Comparison of ENCODE assay signal across 1 cellular context in genomic region chr2:54955674-54956391, GRCh38.
TF ChIP-seq lines count a peak whose summit lies in the region.

No MANE protein-coding gene starts in this region.

TF ChIP-seq in K562, 482 proteins besides CTCF, POLR2A, EP300 and RAD21 (continued from another document and continues in another):
- TF ChIP-seq PRDM10 (IDR thresholded peaks at IDR 0.05; ENCODE audit: partially characterized antibody) (peak; percentile 30), GTF2F1 (IDR thresholded peaks at IDR 0.05; ENCODE audit: low read depth, low read length) (0 out of 2 replicates have a peak, but pooled peaks have one; percentile 59), FOXA3 (CRISPR knock-in tag; conservative IDR thresholded peaks at IDR 0.05 in 1 of 2, IDR thresholded peaks at IDR 0.05 in 1 of 2) (peak; percentile 75 to 94), ZNF511 (CRISPR knock-in tag; IDR thresholded peaks at IDR 0.05) (no peak), CBFA2T3 (IDR thresholded peaks at IDR 0.05) (peak; percentile 77), PTRF (tag; IDR thresholded peaks at IDR 0.05) (no peak), ZNF398 (CRISPR knock-in tag; IDR thresholded peaks at IDR 0.05) (no peak), ATF3 (IDR thresholded peaks at IDR 0.05) (peak; percentile 9; the same call in 1 of the 2 replicates), ATF3 (CRISPR knock-in tag; conservative IDR thresholded peaks at IDR 0.05) (no peak), ZBTB40 (IDR thresholded peaks at IDR 0.05) (peak; percentile 60; the same call in 1 of the 2 replicates), ZBTB40 (CRISPR knock-in tag; IDR thresholded peaks at IDR 0.05) (no peak), TFAP4 (CRISPR knock-in tag; IDR thresholded peaks at IDR 0.05; ENCODE audit: borderline replicate concordance) (peak; percentile 0; the same call in 1 of the 2 replicates), ZNF212 (CRISPR knock-in tag; IDR thresholded peaks at IDR 0.05) (no peak), EP400 (IDR thresholded peaks at IDR 0.05) (peak; percentile 54; the same call in 1 of the 2 replicates), TEAD4 (IDR thresholded peaks at IDR 0.05; ENCODE audit: low read length) (peak; percentile 40), TEAD4 (CRISPR knock-in tag; IDR thresholded peaks at IDR 0.05; ENCODE audit: borderline replicate concordance) (no peak), ARHGAP35 (IDR thresholded peaks at IDR 0.05; ENCODE audit: partially characterized antibody) (no peak), SIN3B (IDR thresholded peaks at IDR 0.05; ENCODE audit: low read depth) (no peak), ZNF589 (CRISPR knock-in tag; IDR thresholded peaks at IDR 0.05; ENCODE audit: low read depth) (no peak), SP1 (CRISPR knock-in tag; IDR thresholded peaks at IDR 0.05) (peak; percentile 15; the same call in 1 of the 2 replicates), ZBTB7A (IDR thresholded peaks at IDR 0.05; ENCODE audit: borderline replicate concordance, control insufficient read depth, low read depth, low read length) (no peak), GABPB1 (CRISPR knock-in tag; IDR thresholded peaks at IDR 0.05) (no peak), TEAD2 (tag; IDR thresholded peaks at IDR 0.05) (0 out of 2 replicates have a peak, but pooled peaks have one; percentile 6), KDM5B (IDR thresholded peaks at IDR 0.05; ENCODE audit: insufficient replicate concordance, low read depth, low read length) (peak; percentile 56), ZBTB33 (CRISPR knock-in tag; IDR thresholded peaks at IDR 0.05) (no peak), SMARCA4 (IDR thresholded peaks at IDR 0.05) (peak; percentile 69), TAF9B (IDR thresholded peaks at IDR 0.05; ENCODE audit: partially characterized antibody) (peak; percentile 66), MTA2 (IDR thresholded peaks at IDR 0.05; ENCODE audit: low read depth) (0 out of 2 replicates have a peak, but pooled peaks have one; percentile 23), MBD2 (IDR thresholded peaks at IDR 0.05; ENCODE audit: borderline replicate concordance, low read depth) (no peak), SNIP1 (IDR thresholded peaks at IDR 0.05; ENCODE audit: low read depth) (no peak), ZSCAN32 (CRISPR knock-in tag; IDR thresholded peaks at IDR 0.05) (no peak), UBTF (IDR thresholded peaks at IDR 0.05; ENCODE audit: borderline replicate concordance in 1 of 2, low read depth in 2 of 2, low read length in 2 of 2) (peak in 1 of 2 experiments; percentile 55; a peak in 1 of 4 replicates), ZNF384 (IDR thresholded peaks at IDR 0.05; ENCODE audit: low read depth, low read length) (0 out of 2 replicates have a peak, but pooled peaks have one; percentile 40), ZNF175 (CRISPR knock-in tag; IDR thresholded peaks at IDR 0.05; ENCODE audit: low read depth) (peak; percentile 80), MEF2D (tag; conservative IDR thresholded peaks at IDR 0.05; ENCODE audit: low read depth) (0 out of 2 replicates have a peak, but pooled peaks have one; percentile 16), GATAD2B (IDR thresholded peaks at IDR 0.05; ENCODE audit: borderline replicate concordance) (peak; percentile 63; the same call in 1 of the 2 replicates), PPARD (CRISPR knock-in tag; IDR thresholded peaks at IDR 0.05) (no peak)
